16 cellular contexts compared by ENCODE assay signal in the genomic region with DNA sequence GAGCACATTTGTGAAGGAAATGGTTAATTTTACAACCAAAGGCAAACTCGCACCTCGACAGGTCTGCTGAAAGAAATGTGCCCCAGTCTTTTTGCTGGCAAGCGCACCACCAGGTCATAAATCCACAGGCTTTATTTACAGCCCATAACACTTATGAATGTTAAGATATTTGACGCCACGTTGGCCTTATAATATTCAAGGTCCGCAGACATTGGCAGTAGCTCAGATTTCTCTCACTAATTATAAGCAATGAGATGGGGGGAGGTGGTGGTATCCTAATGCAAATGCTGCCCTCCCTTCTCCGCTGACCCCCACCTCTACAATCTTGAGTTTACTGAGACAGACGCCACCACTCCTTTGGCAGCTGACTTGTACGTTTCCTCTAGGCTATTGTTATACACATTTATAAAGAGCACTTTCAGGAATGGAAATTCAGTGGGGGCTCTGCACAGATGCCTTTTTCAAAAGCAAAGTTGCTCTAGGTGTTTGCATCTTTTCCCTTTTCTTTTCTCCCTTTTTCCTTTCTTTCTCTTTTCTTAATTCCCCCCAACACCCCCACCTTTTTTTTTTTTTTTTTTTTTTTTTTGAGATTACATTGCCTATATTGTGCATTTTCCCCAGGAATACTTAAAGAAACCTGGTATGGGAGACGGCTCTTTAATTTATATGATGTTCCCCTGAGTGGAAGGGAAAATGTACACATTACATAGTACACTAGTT. TPM values are rescaled to one million over a fixed set of nuclear protein-coding genes. Genes with fewer than 3 reads are reported as not detected.
DNase-seq lines count a peak whose midpoint lies in the region; ATAC-seq and TF ChIP-seq lines count a peak whose summit lies in the region.
"Had no signal": no experiment of that assay in that cellular context is flagged by ENCODE, and none has a peak within 500 bp of the region (broad histone marks: within the 10 kb centered on the region; RNA-seq: fewer than 3 reads in every experiment).

No MANE protein-coding gene starts in this region.

- no peaks in the 10 kb centered on the region for H3K9me3 ChIP-seq in subcutaneous abdominal adipose tissue (ENCODE audit: control insufficient read depth in 5 of 5, low read length in 5 of 5)
- H3K9me3 ChIP-seq: esophagus squamous epithelium had no signal

- H3K4me3 Mint-ChIP-seq in activated CD4-positive, alpha-beta memory T cell treated with anti-CD3 and anti-CD28 coated beads, Interleukin-2, amount 10 ng/mL, durations not matched to agents 7 days and 5 days: no peak overlapping the region
- H3K4me3 Mint-ChIP-seq: activated CD8-positive, alpha-beta T cell treated with anti-CD3 and anti-CD28 coated beads for 36 hours had no signal

- TF ChIP-seq CTCF in VCaP (conservative IDR thresholded peaks at IDR 0.05): no peak

- H3K27me3 ChIP-seq in subcutaneous abdominal adipose tissue (ENCODE audit: control insufficient read depth in 5 of 5, insufficient read depth in 4 of 5, low read length in 5 of 5): no peaks in the 10 kb centered on the region

- peak; percentile 13 for ATAC-seq in left colon
- ATAC-seq: activated CD8-positive, alpha-beta T cell treated with anti-CD3 and anti-CD28 coated beads for 36 hours; stimulated activated naive CD8-positive, alpha-beta T cell treated with anti-CD3 and anti-CD28 coated beads, Interleukin-15, Interleukin-2, amounts not matched to agents 100 U/mL and 50 U/mL, for 24 hours had no signal

- H3K27ac ChIP-seq in VCaP (peak overlapping the region; percentile 78), subcutaneous abdominal adipose tissue (ENCODE audit: low read depth, low read length) (peak overlapping the region; percentile 96)

- DNase-seq in DMS79 treated with DMSO at 0.1 percent for 48 hours (lab: John Stamatoyannopoulos, UW) (peak; percentile 10), DMS79 (lab: John Stamatoyannopoulos, UW) (no peak), left colon (no peak), NCI-H2107 treated with DMSO at 0.1 percent for 48 hours (lab: John Stamatoyannopoulos, UW; ENCODE audit: unreplicated experiment) (no peak), COLO668 (lab: John Stamatoyannopoulos, UW; ENCODE audit: unreplicated experiment) (no peak)
- DNase-seq in activated CD4-positive, alpha-beta memory T cell treated with anti-CD3 and anti-CD28 coated beads, Interleukin-2, amount 10 ng/mL, durations not matched to agents 7 days and 5 days: no peak
- DNase-seq: 8988T; activated CD8-positive, alpha-beta T cell treated with anti-CD3 and anti-CD28 coated beads for 36 hours; amygdala; esophagus squamous epithelium; GDM1; stimulated activated CD4-positive, alpha-beta T cell treated with anti-CD3 and anti-CD28 coated beads, Interleukin-12 subunit alpha, Interleukin-12 subunit beta, amount 100 ng/mL, for 4 hours; stimulated activated naive CD8-positive, alpha-beta T cell treated with anti-CD3 and anti-CD28 coated beads, Interleukin-15, Interleukin-2, amounts not matched to agents 100 U/mL and 50 U/mL, for 24 hours had no signal

- H3K27ac Mint-ChIP-seq in activated CD4-positive, alpha-beta memory T cell treated with anti-CD3 and anti-CD28 coated beads, Interleukin-2, amount 10 ng/mL, durations not matched to agents 7 days and 5 days: no peak overlapping the region
- H3K27ac Mint-ChIP-seq: activated CD8-positive, alpha-beta T cell treated with anti-CD3 and anti-CD28 coated beads for 36 hours had no signal

- H3K4me3 ChIP-seq in subcutaneous abdominal adipose tissue (ENCODE audit: low read depth in 1 of 5, low read length in 5 of 5): peak overlapping the region in 2 of 5 donors; percentile 15 to 92
- H3K4me3 ChIP-seq: lung had no signal

- peaks cover 2 to 77% (median 65%) of the 10 kb centered on the region in 5 donors for H3K4me1 ChIP-seq in subcutaneous abdominal adipose tissue (ENCODE audit: control insufficient read depth in 5 of 5, insufficient read depth in 5 of 5, low read length in 5 of 5)

- peak overlapping the region in 3 of 5 donors; percentile 51 to 70 (median 56) for H3K9ac ChIP-seq in subcutaneous abdominal adipose tissue (ENCODE audit: low read length in 5 of 5)

- POLR2A ChIA-PET in activated CD4-positive, alpha-beta memory T cell treated with anti-CD3 and anti-CD28 coated beads, Interleukin-2, amount 10 ng/mL, durations not matched to agents 7 days and 5 days (lab: Charles Lee): no interaction called here

- peaks cover 78% of the 10 kb centered on the region for H3K27me3 Mint-ChIP-seq in activated CD4-positive, alpha-beta memory T cell treated with anti-CD3 and anti-CD28 coated beads, Interleukin-2, amount 10 ng/mL, durations not matched to agents 7 days and 5 days

- H3K36me3 Mint-ChIP-seq in activated CD4-positive, alpha-beta memory T cell treated with anti-CD3 and anti-CD28 coated beads, Interleukin-2, amount 10 ng/mL, durations not matched to agents 7 days and 5 days (ENCODE audit: low read depth): peaks cover 2% of the 10 kb centered on the region

- peaks cover 0 to 4% (median 0%) of the 10 kb centered on the region in 5 donors for H3K36me3 ChIP-seq in subcutaneous abdominal adipose tissue (ENCODE audit: control insufficient read depth in 5 of 5, insufficient read depth in 5 of 5, low read length in 5 of 5)

- CTCF ChIA-PET in activated CD4-positive, alpha-beta memory T cell treated with anti-CD3 and anti-CD28 coated beads, Interleukin-2, amount 10 ng/mL, durations not matched to agents 7 days and 5 days (lab: Charles Lee): interaction anchor here (0.6 kb wide), 1 partner anchor 485 kb away, joined by 4 read pairs; no protein-coding TSS in a partner anchor

- H3K9me3 Mint-ChIP-seq in activated CD4-positive, alpha-beta memory T cell treated with anti-CD3 and anti-CD28 coated beads, Interleukin-2, amount 10 ng/mL, durations not matched to agents 7 days and 5 days: no peaks in the 10 kb centered on the region
- H3K9me3 Mint-ChIP-seq: activated CD8-positive, alpha-beta T cell treated with anti-CD3 and anti-CD28 coated beads for 36 hours had no signal

- intact Hi-C loops in left colon (cut with DNase I, micrococcal nuclease): loop anchor here (10.0 kb wide), 2 partner anchors 138 to 168 kb away; no protein-coding TSS in a partner anchor

- H3K4me1 Mint-ChIP-seq in activated CD4-positive, alpha-beta memory T cell treated with anti-CD3 and anti-CD28 coated beads, Interleukin-2, amount 10 ng/mL, durations not matched to agents 7 days and 5 days: peaks cover 4% of the 10 kb centered on the region

RNA-seq across cellular contexts. Expression of a gene that starts 6.7 kb away (rescaled TPM):
- total RNA-seq in left colon: 100 to 1,000 TPM; 114 to 118 TPM
- under 1 TPM; 0.60 to 0.76 TPM for total RNA-seq in activated CD4-positive, alpha-beta memory T cell treated with anti-CD3 and anti-CD28 coated beads, Interleukin-2, amount 10 ng/mL, durations not matched to agents 7 days and 5 days

Comparison
In these comparisons a context has a peak if more than half of its experiments do, and no peak if none do; other contexts are left out.
1. RNA of a gene that starts 6.7 kb away (total RNA-seq): 114 to 118 TPM in left colon; 0.60 to 0.76 TPM in activated CD4-positive, alpha-beta memory T cell treated with anti-CD3 and anti-CD28 coated beads, Interleukin-2, amount 10 ng/mL, durations not matched to agents 7 days and 5 days; every median in the first group is over 10 times any median in the second.